Comparison of ENCODE assay signal across 27 cellular contexts in genomic region chr20:57256908-57257307, GRCh38. TPM values are rescaled to one million over a fixed set of nuclear protein-coding genes. Genes with fewer than 3 reads are reported as not detected.
A peak's percentile ranks its signal among the peaks of the same experiment; 100 is the strongest.
DNase-seq lines count a peak whose midpoint lies in the region; ATAC-seq, FAIRE-seq and TF ChIP-seq lines count a peak whose summit lies in the region.
"Had no signal": no experiment of that assay in that cellular context is flagged by ENCODE, and none has a peak within 500 bp of the region (broad histone marks: within the 10 kb centered on the region; RNA-seq: fewer than 3 reads in every experiment).

No MANE protein-coding gene starts in this region.

- peak overlapping the region; percentile 62 for H3K27ac ChIP-seq in DOHH2 (ENCODE audit: low read depth, low read length)
- peak overlapping the region; percentile 86 for H3K27ac ChIP-seq in SU-DHL-6 (ENCODE audit: low read depth, low read length)
- H3K27ac ChIP-seq: C4-2B, KMS-11, Peyer's patch had no signal

- H3K9me3 ChIP-seq in DOHH2 (ENCODE audit: control insufficient read depth, insufficient read depth, low read length): no peaks in the 10 kb centered on the region
- H3K9me3 ChIP-seq in SU-DHL-6 (ENCODE audit: insufficient read depth, low read length): no peaks in the 10 kb centered on the region
- H3K9me3 ChIP-seq: Caco-2, HAP-1, Peyer's patch had no signal

- ATAC-seq in GM18868 (IDR thresholded peaks at IDR 0.05; ENCODE audit: unreplicated experiment): no peak
- ATAC-seq: CD8-positive, alpha-beta T cell had no signal

- TF ChIP-seq CTCF in DOHH2 (IDR thresholded peaks at IDR 0.05; ENCODE audit: low read depth, low read length, poor library complexity, severe bottlenecking) (no peak), SU-DHL-6 (IDR thresholded peaks at IDR 0.05; ENCODE audit: insufficient read depth, low read length, poor library complexity, severe bottlenecking) (no peak), nephron (IDR thresholded peaks at IDR 0.05; ENCODE audit: unreplicated experiment in 3 of 3) (no peak)

- no peak overlapping the region for H3K9ac ChIP-seq in SU-DHL-6 (ENCODE audit: low read length)
- H3K9ac ChIP-seq: KMS-11 had no signal

- peaks cover 55% of the 10 kb centered on the region for H3K4me1 Mint-ChIP-seq in nephron

- H3K4me1 ChIP-seq in DOHH2 (ENCODE audit: control insufficient read depth, low read length): peaks cover 99% of the 10 kb centered on the region
- H3K4me1 ChIP-seq: Peyer's patch had no signal

- FAIRE-seq in HTR-8/SVneo (lab: Jason Lieb, UNC) (peak; percentile 54), GM12892 (lab: Jason Lieb, UNC) (no peak)
- FAIRE-seq: GM18507 had no signal

- H3K36me3 Mint-ChIP-seq in nephron (ENCODE audit: low read depth): no peaks in the 10 kb centered on the region
- H3K36me3 Mint-ChIP-seq: CD8-positive, alpha-beta T cell had no signal

- peak overlapping the region; percentile 59 for H3K4me2 ChIP-seq in DOHH2 (ENCODE audit: low read length)
- peak overlapping the region; percentile 97 for H3K4me2 ChIP-seq in SU-DHL-6 (ENCODE audit: low read depth, low read length, poor library complexity, severe bottlenecking)
- H3K4me2 ChIP-seq: KMS-11 had no signal

- H3F3A ChIP-seq in DOHH2 (ENCODE audit: control insufficient read depth, insufficient read depth) (peaks cover 54% of the 10 kb centered on the region), SU-DHL-6 (ENCODE audit: insufficient read depth) (peaks cover 67% of the 10 kb centered on the region)

- no peak overlapping the region for H2AFZ ChIP-seq in SU-DHL-6 (ENCODE audit: low read depth, low read length, severe bottlenecking)

- peak overlapping the region; percentile 35 for H3K4me3 ChIP-seq in DOHH2 (ENCODE audit: low read length)
- peak overlapping the region; percentile 16 for H3K4me3 ChIP-seq in SU-DHL-6 (ENCODE audit: insufficient read depth, low read length, poor library complexity, severe bottlenecking)
- H3K4me3 ChIP-seq: HAP-1, Peyer's patch had no signal

- TF ChIP-seq POLR2A in GM12892 (IDR thresholded peaks at IDR 0.05; ENCODE audit: low read depth, low read length): no peak

- H3K79me2 ChIP-seq in DOHH2 (ENCODE audit: control insufficient read depth, low read length) (peaks cover 100% of the 10 kb centered on the region), SU-DHL-6 (ENCODE audit: insufficient read depth, low read length) (peaks cover 100% of the 10 kb centered on the region)

- H3K27me3 ChIP-seq in DOHH2 (ENCODE audit: control insufficient read depth, low read length) (no peaks in the 10 kb centered on the region), SU-DHL-6 (ENCODE audit: low read length) (no peaks in the 10 kb centered on the region)
- H3K27me3 ChIP-seq: Peyer's patch had no signal

- peaks cover 93% of the 10 kb centered on the region for H3K36me3 ChIP-seq in DOHH2 (ENCODE audit: control insufficient read depth, low read length)
- no peaks in the 10 kb centered on the region for H3K36me3 ChIP-seq in SU-DHL-6 (ENCODE audit: low read length)
- H3K36me3 ChIP-seq: HAP-1, Peyer's patch had no signal

- H3K4me3 Mint-ChIP-seq in nephron: no peak overlapping the region
- H3K4me3 Mint-ChIP-seq: CD8-positive, alpha-beta T cell; HFFc6 had no signal

- peaks cover 71% of the 10 kb centered on the region for H4K20me1 ChIP-seq in DOHH2 (ENCODE audit: control insufficient read depth, insufficient read depth, low read depth, low read length)
- H4K20me1 ChIP-seq in SU-DHL-6 (ENCODE audit: low read depth, low read length): peaks cover 7% of the 10 kb centered on the region; the same call in 1 of the 2 replicates

- H3K27ac Mint-ChIP-seq in nephron: peak overlapping the region in 2 of 3 experiments; percentile 30 to 39
- H3K27ac Mint-ChIP-seq: CD8-positive, alpha-beta T cell; HFFc6 had no signal

- H3K9me3 Mint-ChIP-seq in nephron: no peaks in the 10 kb centered on the region
- H3K9me3 Mint-ChIP-seq: CD8-positive, alpha-beta T cell; HFFc6 had no signal

- DNase-seq in HTR-8/SVneo (ENCODE audit: insufficient read length, low spot score): no peak
- no peak for DNase-seq in HT-29 (ENCODE audit: low spot score)
- no peak for DNase-seq in GM12892 (ENCODE audit: insufficient read length)
- DNase-seq: Caco-2; CD8-positive, alpha-beta T cell; GF-D8; GOT3; HFFc6; IMR-90; NCI-H1092; NCI-H1417 treated with DMSO at 0.1 percent for 48 hours; NCI-H187; NCI-H2081 treated with DMSO at 0.1 percent for 48 hours; NCI-H446 treated with DMSO at 0.1 percent for 48 hours; NCI-H82; NK-92 treated with Interleukin-12 subunit alpha and Interleukin-12 subunit beta, amount 100 ng/mL, for 24 hours; Peyer's patch; SHP77 treated with DMSO at 0.1 percent for 48 hours; T-helper 2 cell had no signal

- H3K27me3 Mint-ChIP-seq in nephron (ENCODE audit: low read depth): peaks cover 51% of the 10 kb centered on the region

- H3K9me2 ChIP-seq in DOHH2 (replicated peaks; ENCODE audit: control insufficient read depth, low read length) (no peaks in the 10 kb centered on the region), SU-DHL-6 (replicated peaks; ENCODE audit: insufficient read depth, low read length) (no peaks in the 10 kb centered on the region)

RNA-seq across cellular contexts. Expression of gene BMP7, which starts 9.5 kb away (rescaled TPM):
- total RNA-seq in HT-29 (2014; rRNA removed; shearing (Covaris generic)): not detected in 2 replicates
- not detected for polyA plus RNA-seq in GM12892 (2012; ENCODE audit: missing spikeins)
- total RNA-seq: CD8-positive, alpha-beta T cell; HFFc6; IMR-90 had no signal
- polyA plus RNA-seq: IMR-90 had no signal
